Comparison of ENCODE assay signal across 20 cellular contexts in the genomic region with DNA sequence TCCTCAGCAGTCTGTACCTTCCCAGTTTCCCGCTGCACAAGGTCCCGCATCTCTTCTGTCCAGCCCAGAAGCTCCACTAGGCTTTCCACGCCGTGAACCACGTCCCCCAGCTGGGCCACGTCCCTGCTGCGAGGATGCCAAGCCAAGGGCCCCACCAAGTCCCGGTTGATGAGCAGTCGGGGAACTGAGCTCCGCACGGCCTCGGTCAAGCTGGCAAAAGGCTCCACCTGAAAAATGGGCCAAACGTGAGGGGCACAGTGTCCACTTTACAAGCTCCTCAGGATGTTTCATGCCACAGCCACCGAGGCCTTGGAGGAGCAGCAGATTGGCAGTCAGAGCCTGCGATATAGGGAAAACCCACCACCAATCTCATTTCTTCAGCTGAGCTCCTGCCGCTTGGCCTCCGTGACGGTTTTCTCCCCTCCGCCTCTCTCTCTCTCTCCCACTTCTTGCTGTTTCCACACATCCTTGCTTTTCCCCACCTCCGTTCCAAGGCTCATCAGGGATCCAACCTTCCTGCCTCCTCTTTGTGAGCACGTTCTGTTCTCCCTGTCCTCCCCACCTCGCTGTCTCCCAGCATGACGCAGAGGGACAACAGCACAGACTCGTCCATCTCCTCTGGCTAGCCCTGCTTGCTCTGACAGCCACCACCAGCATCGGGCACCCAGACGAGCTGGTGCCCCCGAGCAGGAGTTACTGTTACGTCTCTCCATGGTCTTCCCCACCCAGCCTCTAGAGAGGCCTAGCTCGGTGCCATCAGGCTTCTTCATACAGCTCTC. TPM values are rescaled to one million over a fixed set of nuclear protein-coding genes. Genes with fewer than 3 reads are reported as not detected.
DNase-seq lines count a peak whose midpoint lies in the region; ATAC-seq, FAIRE-seq and TF ChIP-seq lines count a peak whose summit lies in the region.
"Had no signal": no experiment of that assay in that cellular context is flagged by ENCODE, and none has a peak within 500 bp of the region (broad histone marks: within the 10 kb centered on the region; RNA-seq: fewer than 3 reads in every experiment).

No MANE protein-coding gene starts in this region.

- H3K27me3 Mint-ChIP-seq in T-helper 2 cell treated with Interferon-gamma antibody and Interleukin-4, amounts not matched to agents 5 μg/mL and 100 μg/mL, for 36 hours (ENCODE audit: low read depth), result no peaks in the 10 kb centered on the region
- H3K27me3 Mint-ChIP-seq in CD4-positive, CD25-positive, alpha-beta regulatory T cell, result no peaks in the 10 kb centered on the region

- peaks cover 16% of the 10 kb centered on the region for H3K36me3 ChIP-seq in CD4-positive, CD25-positive, alpha-beta regulatory T cell (ENCODE audit: control insufficient read depth, insufficient read depth, low read length)
- peaks cover 55% of the 10 kb centered on the region; the same call in 2 of the 3 replicates for H3K36me3 ChIP-seq in K562 (ENCODE audit: control insufficient read depth, insufficient read depth, low read length)

- TF ChIP-seq EP300 in K562 (IDR thresholded peaks at IDR 0.05; ENCODE audit: low read length), result no peak

- H3K27me3 ChIP-seq in CD4-positive, CD25-positive, alpha-beta regulatory T cell (ENCODE audit: control insufficient read depth, insufficient read depth, low read length), result no peaks in the 10 kb centered on the region
- H3K27me3 ChIP-seq in K562 (ENCODE audit: control insufficient read depth in 2 of 2, insufficient read depth in 2 of 2, low read length in 2 of 2), result no peaks in the 10 kb centered on the region
- H3K27me3 ChIP-seq: BLaER1 treated with 17β-estradiol and CSF1 and Interleukin-3, amounts not matched to agents 10 nM and 100 nM had no signal

- no peak for FAIRE-seq in K562 (lab: Jason Lieb, UNC)

- DNase-seq in T-helper 2 cell treated with Interferon-gamma antibody and Interleukin-4, amounts not matched to agents 5 μg/mL and 100 μg/mL, for 36 hours (ENCODE audit: low spot score), result no peak
- no peak for DNase-seq in T-helper 2 cell
- DNase-seq in CD4-positive, CD25-positive, alpha-beta regulatory T cell, result no peak
- DNase-seq in K562 (ENCODE audit: extremely low read depth in 1 of 4, low spot score in 3 of 4), result no peak
- peak; percentile 47 for DNase-seq in posterior vena cava (ENCODE audit: low spot score)
- no peak for DNase-seq in NAMALWA (ENCODE audit: low spot score)
- DNase-seq in DMS53 (lab: John Stamatoyannopoulos, UW), result no peak
- no peak for DNase-seq in superior temporal gyrus (ENCODE audit: extremely low spot score)
- DNase-seq: 8988T, COR-L47, DMS153, HCEC 1CT, Karpas-422, MM.1S, NCI-H1105 treated with DMSO at 0.1 percent for 48 hours, NCI-H1930, NCI-H2171, NCI-H510A had no signal

- H3K9ac ChIP-seq in K562 (ENCODE audit: insufficient read depth in 1 of 2, low read depth in 2 of 2, low read length in 2 of 2), result no peak overlapping the region

- no peaks in the 10 kb centered on the region for H3K9me3 Mint-ChIP-seq in T-helper 2 cell treated with Interferon-gamma antibody and Interleukin-4, amounts not matched to agents 5 μg/mL and 100 μg/mL, for 36 hours
- H3K9me3 Mint-ChIP-seq in CD4-positive, CD25-positive, alpha-beta regulatory T cell, result no peaks in the 10 kb centered on the region

- H3K9me1 ChIP-seq in K562 (ENCODE audit: control insufficient read depth, insufficient read depth, low read length), result no peaks in the 10 kb centered on the region

- H3K27ac Mint-ChIP-seq in T-helper 2 cell treated with Interferon-gamma antibody and Interleukin-4, amounts not matched to agents 5 μg/mL and 100 μg/mL, for 36 hours, result peak overlapping the region; percentile 56
- peak overlapping the region in 2 of 3 donors; percentile 56 to 72 for H3K27ac Mint-ChIP-seq in CD4-positive, CD25-positive, alpha-beta regulatory T cell

- H3K4me1 ChIP-seq in CD4-positive, CD25-positive, alpha-beta regulatory T cell (ENCODE audit: control insufficient read depth, insufficient read depth, low read length, poor library complexity, severe bottlenecking), result no peaks in the 10 kb centered on the region
- peaks cover 27 to 35% of the 10 kb centered on the region in 2 experiments; a peak in 4 of 5 replicates for H3K4me1 ChIP-seq in K562 (replicated peaks in 1 of 2; ENCODE audit: control insufficient read depth in 2 of 2, insufficient read depth in 2 of 2, low read length in 2 of 2)

- TF ChIP-seq CTCF in K562 (IDR thresholded peaks at IDR 0.05 in 2 of 3, conservative IDR thresholded peaks at IDR 0.05 in 1 of 3; ENCODE audit: insufficient read depth in 2 of 3, low read depth in 1 of 3, low read length in 3 of 3), result no peak

- WGBS in K562 (ENCODE audit: insufficient coverage, low coverage, missing lambda C conversion rate), result 93% methylated on average over 26 of the region's 29 CpGs

- ATAC-seq in CD4-positive, CD25-positive, alpha-beta regulatory T cell (ENCODE audit: low read depth in 2 of 2), result no peak
- ATAC-seq in K562, result no peak
- ATAC-seq: Panc1 had no signal

- H2AFZ ChIP-seq in K562 (ENCODE audit: low read depth, low read length), result no peak overlapping the region

- H3K4me3 Mint-ChIP-seq in T-helper 2 cell treated with Interferon-gamma antibody and Interleukin-4, amounts not matched to agents 5 μg/mL and 100 μg/mL, for 36 hours, result no peak overlapping the region
- H3K4me3 Mint-ChIP-seq in CD4-positive, CD25-positive, alpha-beta regulatory T cell, result no peak overlapping the region

- H4K20me1 ChIP-seq in K562 (replicated peaks; ENCODE audit: control insufficient read depth, insufficient read depth, low read length), result no peaks in the 10 kb centered on the region

- intact Hi-C loops in K562 (cut with micrococcal nuclease), result no loop called here
- intact Hi-C loops in posterior vena cava (cut with DNase I), result no loop called here

- no peak overlapping the region for H3K4me2 ChIP-seq in K562 (ENCODE audit: insufficient read depth, low read length)
- H3K4me2 ChIP-seq: BLaER1 treated with 17β-estradiol and CSF1 and Interleukin-3, amounts not matched to agents 10 nM and 100 nM had no signal

- H3K4me1 Mint-ChIP-seq in T-helper 2 cell treated with Interferon-gamma antibody and Interleukin-4, amounts not matched to agents 5 μg/mL and 100 μg/mL, for 36 hours (ENCODE audit: low read depth), result peaks cover 5% of the 10 kb centered on the region
- peaks cover 0 to 6% (median 0%) of the 10 kb centered on the region in 4 donors for H3K4me1 Mint-ChIP-seq in CD4-positive, CD25-positive, alpha-beta regulatory T cell

- TF ChIP-seq RAD21 in K562 (CRISPR knock-in tag; conservative IDR thresholded peaks at IDR 0.05 in 1 of 2, IDR thresholded peaks at IDR 0.05 in 1 of 2), result no peak

- peaks cover 18% of the 10 kb centered on the region for H3K36me3 Mint-ChIP-seq in T-helper 2 cell treated with Interferon-gamma antibody and Interleukin-4, amounts not matched to agents 5 μg/mL and 100 μg/mL, for 36 hours (ENCODE audit: low read depth)
- H3K36me3 Mint-ChIP-seq in CD4-positive, CD25-positive, alpha-beta regulatory T cell, result peaks cover 18% of the 10 kb centered on the region

- POLR2A ChIA-PET in K562 (lab: Yijun Ruan, JAX), result interaction anchor here (5.5 kb wide), 1 partner anchor 11 kb away, joined by 63 read pairs; a partner anchor contains a TSS

- no peaks in the 10 kb centered on the region for H3K9me3 ChIP-seq in CD4-positive, CD25-positive, alpha-beta regulatory T cell (ENCODE audit: control insufficient read depth in 2 of 2, low read length in 2 of 2)
- H3K9me3 ChIP-seq in K562 (replicated peaks; ENCODE audit: control insufficient read depth, insufficient read depth, low read depth, low read length), result peaks cover 21% of the 10 kb centered on the region
- H3K9me3 ChIP-seq: BLaER1 treated with 17β-estradiol and CSF1 and Interleukin-3, amounts not matched to agents 10 nM and 100 nM had no signal

- CTCF ChIA-PET in K562 (lab: Yijun Ruan, JAX; ENCODE audit: low intra/inter-chr PET ratio), result interaction anchor here (0.6 kb wide), 1 partner anchor 50 kb away, joined by 3 read pairs; no protein-coding TSS in a partner anchor

- BruUV-seq in K562 (replicated peaks; lab: Mats Ljungman, UMichigan), result no TSS peak

- H3K79me2 ChIP-seq in K562 (ENCODE audit: control insufficient read depth, insufficient read depth, low read length), result no peaks in the 10 kb centered on the region

- no peak for TF ChIP-seq POLR2A in K562 (conservative IDR thresholded peaks at IDR 0.05)

- H3K4me3 ChIP-seq in CD4-positive, CD25-positive, alpha-beta regulatory T cell (ENCODE audit: low read depth, low read length), result no peak overlapping the region
- H3K4me3 ChIP-seq in K562, result no peak overlapping the region
- H3K4me3 ChIP-seq: BLaER1 treated with 17β-estradiol and CSF1 and Interleukin-3, amounts not matched to agents 10 nM and 100 nM had no signal

- in situ Hi-C loops in K562 (cut with MboI), result loop anchor here (10.0 kb wide), 1 partner anchor 146 kb away; a partner anchor contains a TSS

- H3K27ac ChIP-seq in CD4-positive, CD25-positive, alpha-beta regulatory T cell (ENCODE audit: insufficient read depth, low read length, poor library complexity, severe bottlenecking), result no peak overlapping the region
- peak overlapping the region; percentile 22; the same call in 1 of the 3 replicates for H3K27ac ChIP-seq in K562 (ENCODE audit: extremely low read depth, low read depth, low read length)
- H3K27ac ChIP-seq: BLaER1 treated with 17β-estradiol and CSF1 and Interleukin-3, amounts not matched to agents 10 nM and 100 nM had no signal

RNA-seq across cellular contexts. Expression of a gene that starts 11.5 kb away (rescaled TPM):
- 135 TPM for total RNA-seq in CD4-positive, CD25-positive, alpha-beta regulatory T cell
- 10 to 100 TPM; 74.1 to 89.7 (median 78.6) TPM for polyA plus RNA-seq in CD4-positive, CD25-positive, alpha-beta regulatory T cell
- 113 and 349 TPM in 2 replicates for total RNA-seq in K562 (2011; cell fraction: chromatin; rRNA removed; ENCODE audit: low replicate concordance)
- total RNA-seq in K562 (2011; cell fraction: nucleolus; rRNA removed), result 221 and 252 TPM in 2 replicates
- 129 and 148 TPM in 2 replicates for total RNA-seq in K562 (2011; cell fraction: nucleoplasm; rRNA removed)
- total RNA-seq in K562 (2014; rRNA removed) (92.6 and 135 TPM in 2 replicates), K562 (2014; rRNA removed; fragmentation: Illumina TruSeq; extraction: Trizol) (43.5 and 50.6 TPM in 2 replicates), K562 (2015; rRNA removed; fragmentation: Illumina TruSeq; extraction: Trizol) (85.8 and 86.3 TPM in 2 replicates), K562 (2021) (103 and 108 TPM in 2 replicates), posterior vena cava (10 to 100 TPM; 73.8 to 87.5 TPM)
- polyA plus RNA-seq in K562 (2011; rRNA removed) (72.1 and 81.8 TPM in 2 replicates), K562 (2014; fragmentation: Illumina TruSeq; extraction: Trizol) (88.1 and 93.2 TPM in 2 replicates), K562 (2014; fragmentation: Nextera tagmentation; extraction: Ambion mirVana) (10 to 100 TPM; 10.7 to 13.6 TPM), K562 (2014; rRNA removed) (69.6 and 109 TPM in 2 replicates)
- polyA plus RNA-seq in K562 (2011; cell fraction: cytosol; rRNA removed), result 86.8 and 148 TPM in 2 replicates
- 298 and 428 TPM in 2 replicates for polyA plus RNA-seq in K562 (2011; cell fraction: nucleus; rRNA removed)
- polyA plus RNA-seq in K562 (2012), result 79.6 and 101 TPM in 2 replicates
- polyA minus RNA-seq in K562 (2011; rRNA and poly(A)+ RNA removed), result 54.7 and 72.9 TPM in 2 replicates
- polyA minus RNA-seq in K562 (2011; cell fraction: cytosol; rRNA and poly(A)+ RNA removed), result 45.9 and 91.2 TPM in 2 replicates
- polyA minus RNA-seq in K562 (2011; cell fraction: nucleus; rRNA and poly(A)+ RNA removed), result 83.9 and 102 TPM in 2 replicates

RNA-seq across cellular contexts. Expression of a gene that starts 11.8 kb away (rescaled TPM):
- total RNA-seq in CD4-positive, CD25-positive, alpha-beta regulatory T cell, result 66.4 TPM
- polyA plus RNA-seq in CD4-positive, CD25-positive, alpha-beta regulatory T cell, result 10 to 100 TPM; 58.2 to 84.4 (median 64.6) TPM
- 168 and 375 TPM in 2 replicates for total RNA-seq in K562 (2011; cell fraction: chromatin; rRNA removed; ENCODE audit: low replicate concordance)
- 219 and 250 TPM in 2 replicates for total RNA-seq in K562 (2011; cell fraction: nucleolus; rRNA removed)
- total RNA-seq in K562 (2011; cell fraction: nucleoplasm; rRNA removed), result 182 and 198 TPM in 2 replicates
- 18.3 and 26.8 TPM in 2 replicates for total RNA-seq in K562 (2014; rRNA removed)
- total RNA-seq in K562 (2014; rRNA removed; fragmentation: Illumina TruSeq; extraction: Trizol), result 12.6 and 18.8 TPM in 2 replicates
- 19.9 and 21.3 TPM in 2 replicates for total RNA-seq in K562 (2015; rRNA removed; fragmentation: Illumina TruSeq; extraction: Trizol)
- total RNA-seq in K562 (2021), result 55.9 and 59.7 TPM in 2 replicates
- polyA plus RNA-seq in K562 (2011; rRNA removed), result 69.1 and 111 TPM in 2 replicates
- polyA plus RNA-seq in K562 (2011; cell fraction: cytosol; rRNA removed), result 133 and 146 TPM in 2 replicates
- 154 and 183 TPM in 2 replicates for polyA plus RNA-seq in K562 (2011; cell fraction: nucleus; rRNA removed)
- polyA plus RNA-seq in K562 (2012), result 42.7 and 71.4 TPM in 2 replicates
- polyA plus RNA-seq in K562 (2014; fragmentation: Illumina TruSeq; extraction: Trizol), result 65.3 and 66.3 TPM in 2 replicates
- 10 to 100 TPM in 1 of 2 experiments, 1 to 10 TPM in 1; 9.9 to 12.1 TPM for polyA plus RNA-seq in K562 (2014; fragmentation: Nextera tagmentation; extraction: Ambion mirVana)
- 41.1 and 49.5 TPM in 2 replicates for polyA plus RNA-seq in K562 (2014; rRNA removed)
- polyA minus RNA-seq in K562 (2011; rRNA and poly(A)+ RNA removed), result 80.3 and 82.9 TPM in 2 replicates
- polyA minus RNA-seq in K562 (2011; cell fraction: cytosol; rRNA and poly(A)+ RNA removed), result 38.7 and 41.0 TPM in 2 replicates
- polyA minus RNA-seq in K562 (2011; cell fraction: nucleus; rRNA and poly(A)+ RNA removed), result 94.4 and 132 TPM in 2 replicates
- total RNA-seq in posterior vena cava, result 10 to 100 TPM; 37.5 to 39.1 TPM

RNA-seq across cellular contexts. Expression of a gene that starts 17.1 kb away (rescaled TPM):
- total RNA-seq in CD4-positive, CD25-positive, alpha-beta regulatory T cell, result 14.2 TPM
- 10 to 100 TPM in 2 of 4 donors, 1 to 10 TPM in 2; 6.9 to 12.4 (median 10.3) TPM for polyA plus RNA-seq in CD4-positive, CD25-positive, alpha-beta regulatory T cell
- total RNA-seq in K562 (2011; cell fraction: chromatin; rRNA removed; ENCODE audit: low replicate concordance), result 63.3 and 67.6 TPM in 2 replicates
- total RNA-seq in K562 (2011; cell fraction: nucleolus; rRNA removed), result 36.5 and 39.2 TPM in 2 replicates
- total RNA-seq in K562 (2011; cell fraction: nucleoplasm; rRNA removed), result 42.6 and 50.4 TPM in 2 replicates
- total RNA-seq in K562 (2014; rRNA removed) (13.3 and 14.5 TPM in 2 replicates), K562 (2014; rRNA removed; fragmentation: Illumina TruSeq; extraction: Trizol) (8.6 and 8.7 TPM in 2 replicates), K562 (2015; rRNA removed; fragmentation: Illumina TruSeq; extraction: Trizol) (8.2 and 10.0 TPM in 2 replicates), K562 (2021) (14.9 and 15.2 TPM in 2 replicates), posterior vena cava (10 to 100 TPM in 1 of 2 donors, 1 to 10 TPM in 1; 9.1 to 13.3 TPM)
- polyA plus RNA-seq in K562 (2011; rRNA removed) (21.0 and 21.2 TPM in 2 replicates), K562 (2014; fragmentation: Illumina TruSeq; extraction: Trizol) (18.4 and 20.5 TPM in 2 replicates), K562 (2014; fragmentation: Nextera tagmentation; extraction: Ambion mirVana) (1 to 10 TPM; 1.9 to 2.9 TPM), K562 (2014; rRNA removed) (23.8 and 27.5 TPM in 2 replicates)
- 28.7 and 34.0 TPM in 2 replicates for polyA plus RNA-seq in K562 (2011; cell fraction: cytosol; rRNA removed)
- polyA plus RNA-seq in K562 (2011; cell fraction: nucleus; rRNA removed), result 35.7 and 37.1 TPM in 2 replicates
- 19.8 and 24.0 TPM in 2 replicates for polyA plus RNA-seq in K562 (2012)
- 15.4 and 17.4 TPM in 2 replicates for polyA minus RNA-seq in K562 (2011; rRNA and poly(A)+ RNA removed)
- 5.5 and 16.2 TPM in 2 replicates for polyA minus RNA-seq in K562 (2011; cell fraction: cytosol; rRNA and poly(A)+ RNA removed)
- polyA minus RNA-seq in K562 (2011; cell fraction: nucleus; rRNA and poly(A)+ RNA removed), result 10.7 and 13.6 TPM in 2 replicates

RNA-seq across cellular contexts. Expression of a gene that starts 17.8 kb away (rescaled TPM):
- total RNA-seq in CD4-positive, CD25-positive, alpha-beta regulatory T cell, result 99.6 TPM
- polyA plus RNA-seq in CD4-positive, CD25-positive, alpha-beta regulatory T cell, result 100 to 1,000 TPM; 223 to 276 (median 261) TPM
- total RNA-seq in K562 (2011; cell fraction: chromatin; rRNA removed; ENCODE audit: low replicate concordance), result 209 and 273 TPM in 2 replicates
- 153 and 159 TPM in 2 replicates for total RNA-seq in K562 (2011; cell fraction: nucleolus; rRNA removed)
- total RNA-seq in K562 (2011; cell fraction: nucleoplasm; rRNA removed), result 172 and 176 TPM in 2 replicates
- total RNA-seq in K562 (2014; rRNA removed), result 279 and 309 TPM in 2 replicates
- total RNA-seq in K562 (2014; rRNA removed; fragmentation: Illumina TruSeq; extraction: Trizol), result 199 and 209 TPM in 2 replicates
- 176 and 185 TPM in 2 replicates for total RNA-seq in K562 (2015; rRNA removed; fragmentation: Illumina TruSeq; extraction: Trizol)
- 236 and 254 TPM in 2 replicates for total RNA-seq in K562 (2021)
- polyA plus RNA-seq in K562 (2011; rRNA removed), result 225 and 267 TPM in 2 replicates
- 208 and 225 TPM in 2 replicates for polyA plus RNA-seq in K562 (2011; cell fraction: cytosol; rRNA removed)
- polyA plus RNA-seq in K562 (2011; cell fraction: nucleus; rRNA removed), result 238 and 252 TPM in 2 replicates
- polyA plus RNA-seq in K562 (2012), result 146 and 216 TPM in 2 replicates
- 225 and 237 TPM in 2 replicates for polyA plus RNA-seq in K562 (2014; fragmentation: Illumina TruSeq; extraction: Trizol)
- 100 to 1,000 TPM; 370 to 383 TPM for polyA plus RNA-seq in K562 (2014; fragmentation: Nextera tagmentation; extraction: Ambion mirVana)
- 292 and 304 TPM in 2 replicates for polyA plus RNA-seq in K562 (2014; rRNA removed)
- polyA minus RNA-seq in K562 (2011; rRNA and poly(A)+ RNA removed), result 144 and 174 TPM in 2 replicates
- 61.1 and 89.0 TPM in 2 replicates for polyA minus RNA-seq in K562 (2011; cell fraction: cytosol; rRNA and poly(A)+ RNA removed)
- polyA minus RNA-seq in K562 (2011; cell fraction: nucleus; rRNA and poly(A)+ RNA removed), result 54.5 and 75.3 TPM in 2 replicates
- 10 to 100 TPM; 83.2 to 89.6 TPM for total RNA-seq in posterior vena cava

RNA-seq across cellular contexts. Expression of a gene that starts 26.1 kb away (rescaled TPM):
- total RNA-seq in CD4-positive, CD25-positive, alpha-beta regulatory T cell, result not detected
- not detected for polyA plus RNA-seq in CD4-positive, CD25-positive, alpha-beta regulatory T cell
- not detected in 2 replicates for total RNA-seq in K562 (2011; cell fraction: chromatin; rRNA removed; ENCODE audit: low replicate concordance)
- total RNA-seq in K562 (2011; cell fraction: nucleolus; rRNA removed), result not detected in 2 replicates
- total RNA-seq in K562 (2011; cell fraction: nucleoplasm; rRNA removed), result not detected in 2 replicates
- not detected in 2 replicates for total RNA-seq in K562 (2014; rRNA removed)
- total RNA-seq in K562 (2014; rRNA removed; fragmentation: Illumina TruSeq; extraction: Trizol), result not detected in 2 replicates
- total RNA-seq in K562 (2015; rRNA removed; fragmentation: Illumina TruSeq; extraction: Trizol), result not detected in 2 replicates
- not detected in 2 replicates for total RNA-seq in K562 (2021)
- not detected in 2 replicates for polyA plus RNA-seq in K562 (2011; rRNA removed)
- polyA plus RNA-seq in K562 (2011; cell fraction: cytosol; rRNA removed), result not detected in 2 replicates
- polyA plus RNA-seq in K562 (2011; cell fraction: nucleus; rRNA removed), result not detected in 2 replicates
- polyA plus RNA-seq in K562 (2012), result not detected in 2 replicates
- not detected in 2 replicates for polyA plus RNA-seq in K562 (2014; fragmentation: Illumina TruSeq; extraction: Trizol)
- polyA plus RNA-seq in K562 (2014; fragmentation: Nextera tagmentation; extraction: Ambion mirVana), result not detected
- not detected in 2 replicates for polyA plus RNA-seq in K562 (2014; rRNA removed)
- not detected in 2 replicates for polyA minus RNA-seq in K562 (2011; rRNA and poly(A)+ RNA removed)
- not detected in 2 replicates for polyA minus RNA-seq in K562 (2011; cell fraction: cytosol; rRNA and poly(A)+ RNA removed)
- polyA minus RNA-seq in K562 (2011; cell fraction: nucleus; rRNA and poly(A)+ RNA removed), result not detected in 2 replicates
- total RNA-seq in posterior vena cava, result not detected
